ENCODE assay signal across 16 cellular contexts in genomic region chr4:16524911-16525574, GRCh38.
DNase-seq lines count a peak whose midpoint lies in the region; ATAC-seq and TF ChIP-seq lines count a peak whose summit lies in the region.
"Had no signal": no experiment of that assay in that cellular context is flagged by ENCODE, and none has a peak within 500 bp of the region (broad histone marks: within the 10 kb centered on the region; RNA-seq: fewer than 3 reads in every experiment).

No MANE protein-coding gene starts in this region.

- H3K27me3 ChIP-seq in SJCRH30 (peaks cover 6% of the 10 kb centered on the region; the same call in 1 of the 2 replicates), BE2C (no peaks in the 10 kb centered on the region)
- H3K27me3 ChIP-seq in CD4-positive, alpha-beta T cell (ENCODE audit: control insufficient read depth, insufficient read depth, low read length): no peaks in the 10 kb centered on the region

- ATAC-seq in GM21723 (IDR thresholded peaks at IDR 0.05; ENCODE audit: unreplicated experiment) (no peak), HG03045 (IDR thresholded peaks at IDR 0.05; ENCODE audit: unreplicated experiment) (no peak)
- ATAC-seq in CD4-positive, alpha-beta T cell (ENCODE audit: poor library complexity): no peak
- ATAC-seq: activated CD4-positive, alpha-beta T cell treated with anti-CD3 and anti-CD28 coated beads for 36 hours had no signal

- peak overlapping the region; percentile 28 for H3K27ac Mint-ChIP-seq in neural crest cell (ENCODE audit: unreplicated experiment)
- no peak overlapping the region for H3K27ac Mint-ChIP-seq in CD4-positive, alpha-beta T cell
- H3K27ac Mint-ChIP-seq: activated CD4-positive, alpha-beta T cell treated with anti-CD3 and anti-CD28 coated beads for 36 hours; immature natural killer cell; mesothelial cell of epicardium had no signal

- TF ChIP-seq CTCF in AG09309 (IDR thresholded peaks at IDR 0.05; ENCODE audit: control insufficient read depth, insufficient read depth, low read depth, low read length, missing control alignments) (no peak), fibroblast of villous mesenchyme (IDR thresholded peaks at IDR 0.05; ENCODE audit: insufficient read depth, low read depth, low read length) (no peak), neural crest cell (conservative IDR thresholded peaks at IDR 0.05) (no peak), BE2C (IDR thresholded peaks at IDR 0.05; ENCODE audit: low read depth, low read length) (no peak)
- no peak for TF ChIP-seq CTCF in CD4-positive, alpha-beta T cell (IDR thresholded peaks at IDR 0.05)

- H3K4me1 ChIP-seq in SJCRH30 (no peaks in the 10 kb centered on the region), BE2C (peaks cover 40% of the 10 kb centered on the region)

- DNase-seq in AG09309 (ENCODE audit: low read depth): peak; percentile 34
- peak; percentile 9 to 43 for DNase-seq in SJCRH30
- DNase-seq in fibroblast of villous mesenchyme (ENCODE audit: low read depth): peak; percentile 69
- DNase-seq in neural crest cell (ENCODE audit: low read depth, low spot score): no peak
- no peak for DNase-seq in CD4-positive, alpha-beta T cell
- no peak for DNase-seq in BE2C
- DNase-seq: activated CD4-positive, alpha-beta T cell treated with anti-CD3 and anti-CD28 coated beads for 36 hours; activated naive CD4-positive, alpha-beta T cell treated with anti-CD3 and anti-CD28 coated beads, Interleukin-2, amount 50 U/mL, for 16 hours; activated T-cell treated with anti-CD3 and anti-CD28 coated beads for 4 hours; effector CD8-positive, alpha-beta T cell; immature natural killer cell; NCI-H1436; trophoblast cell had no signal

- H3K9me3 ChIP-seq in SJCRH30 (replicated peaks) (no peaks in the 10 kb centered on the region), BE2C (no peaks in the 10 kb centered on the region)
- no peaks in the 10 kb centered on the region for H3K9me3 ChIP-seq in CD4-positive, alpha-beta T cell (ENCODE audit: control insufficient read depth, low read length)

- no peaks in the 10 kb centered on the region for H3K4me1 Mint-ChIP-seq in neural crest cell
- H3K4me1 Mint-ChIP-seq in CD4-positive, alpha-beta T cell (ENCODE audit: low read depth): no peaks in the 10 kb centered on the region
- H3K4me1 Mint-ChIP-seq: activated CD4-positive, alpha-beta T cell treated with anti-CD3 and anti-CD28 coated beads for 36 hours; immature natural killer cell had no signal

- no peaks in the 10 kb centered on the region for H3K36me3 Mint-ChIP-seq in neural crest cell (ENCODE audit: low read depth)
- no peaks in the 10 kb centered on the region for H3K36me3 Mint-ChIP-seq in CD4-positive, alpha-beta T cell (ENCODE audit: low read depth)
- H3K36me3 Mint-ChIP-seq: immature natural killer cell, mesothelial cell of epicardium had no signal

- CTCF ChIA-PET in CD4-positive, alpha-beta T cell (lab: Charles Lee): no interaction called here

- H3K9me3 Mint-ChIP-seq in neural crest cell: no peaks in the 10 kb centered on the region
- no peaks in the 10 kb centered on the region for H3K9me3 Mint-ChIP-seq in CD4-positive, alpha-beta T cell
- H3K9me3 Mint-ChIP-seq: mesothelial cell of epicardium had no signal

- H3K36me3 ChIP-seq in SJCRH30 (no peaks in the 10 kb centered on the region), BE2C (no peaks in the 10 kb centered on the region)

- H3K4me3 Mint-ChIP-seq in neural crest cell: no peak overlapping the region
- H3K4me3 Mint-ChIP-seq in CD4-positive, alpha-beta T cell: no peak overlapping the region
- H3K4me3 Mint-ChIP-seq: activated CD4-positive, alpha-beta T cell treated with anti-CD3 and anti-CD28 coated beads for 36 hours; immature natural killer cell; mesothelial cell of epicardium had no signal

- no peak overlapping the region for H3K4me3 ChIP-seq in AG09309 (ENCODE audit: control insufficient read depth, low read depth, low read length)
- H3K4me3 ChIP-seq in SJCRH30: no peak overlapping the region
- H3K4me3 ChIP-seq in fibroblast of villous mesenchyme (ENCODE audit: low read depth, low read length): no peak overlapping the region
- no peak overlapping the region for H3K4me3 ChIP-seq in BE2C (ENCODE audit: low read depth, low read length)

- intact Hi-C loops in CD4-positive, alpha-beta T cell (cut with DNase I, micrococcal nuclease): no loop called here

- POLR2A ChIA-PET in CD4-positive, alpha-beta T cell (lab: Charles Lee): no interaction called here

- no peak overlapping the region for H3K27ac ChIP-seq in SJCRH30
- H3K27ac ChIP-seq in CD4-positive, alpha-beta T cell (ENCODE audit: low read depth, low read length): no peak overlapping the region

- no peaks in the 10 kb centered on the region for H3K27me3 Mint-ChIP-seq in neural crest cell (ENCODE audit: low read depth)
- no peaks in the 10 kb centered on the region for H3K27me3 Mint-ChIP-seq in CD4-positive, alpha-beta T cell
- H3K27me3 Mint-ChIP-seq: activated CD4-positive, alpha-beta T cell treated with anti-CD3 and anti-CD28 coated beads for 36 hours had no signal

Comparison
In these comparisons a context has a peak if more than half of its experiments do, and no peak if none do; other contexts are left out.
1. DNase-seq: peak in AG09309 (single experiment), SJCRH30 (2 of 2) and fibroblast of villous mesenchyme (single experiment); none in neural crest cell (single experiment), CD4-positive, alpha-beta T cell (0 of 10) and BE2C (single experiment).